In genomic region chr3:115885621-115886020, GRCh38 we compare ENCODE assay signal across 19 cellular contexts.
DNase-seq lines count a peak whose midpoint lies in the region; ATAC-seq, FAIRE-seq and TF ChIP-seq lines count a peak whose summit lies in the region.
"Had no signal": no experiment of that assay in that cellular context is flagged by ENCODE, and none has a peak within 500 bp of the region (broad histone marks: within the 10 kb centered on the region; RNA-seq: fewer than 3 reads in every experiment).

No MANE protein-coding gene starts in this region.

- H3K27ac ChIP-seq in GM23338 (ENCODE audit: low read depth): no peak overlapping the region
- H3K27ac ChIP-seq in H1 (ENCODE audit: low read depth, low read length): no peak overlapping the region
- no peak overlapping the region for H3K27ac ChIP-seq in mesenchymal stem cell (ENCODE audit: low read length, poor library complexity, severe bottlenecking)
- H3K27ac ChIP-seq: right atrium auricular region, transverse colon had no signal

- DNase-seq in GM23338 (ENCODE audit: low spot score) (peak; percentile 73), OCI-M1 (lab: John Stamatoyannopoulos, UW) (peak; percentile 11), H1 (ENCODE audit: low read depth in 1 of 2, low spot score in 2 of 2) (no peak), mesenchymal stem cell (peak; percentile 20), NOMO-1 (lab: John Stamatoyannopoulos, UW; ENCODE audit: unreplicated experiment in 2 of 2) (no peak), globus pallidus (ENCODE audit: low spot score) (no peak), natural killer cell (no peak), middle frontal gyrus (ENCODE audit: extremely low spot score, low spot score) (no peak)
- DNase-seq: activated CD8-positive, alpha-beta memory T cell treated with anti-CD3 and anti-CD28 coated beads, Interleukin-2, amount 50 U/mL, for 48 hours; CD4-positive, CD25-positive, alpha-beta regulatory T cell; NCI-H1105 treated with DMSO at 0.1 percent for 48 hours; stimulated activated CD4-positive, alpha-beta T cell treated with anti-CD3 and anti-CD28 coated beads, Interleukin-4, amount 100 ng/mL, for 1 hour; SW 1271; transverse colon had no signal

- H3K27ac Mint-ChIP-seq in GM23338 (no peak overlapping the region), natural killer cell (no peak overlapping the region)
- H3K27ac Mint-ChIP-seq: activated naive CD4-positive, alpha-beta T cell treated with anti-CD3 and anti-CD28 coated beads, Interleukin-2, amount 50 U/mL, for 24 hours; CD4-positive, CD25-positive, alpha-beta regulatory T cell; natural killer cell treated with Interleukin-12 subunit alpha and Interleukin-12 subunit beta and Interleukin-15 and Interleukin-18, amount 100 ng/mL, for 72 hours had no signal

- H3K4ac ChIP-seq in H1 (replicated peaks; ENCODE audit: insufficient read length, low read depth, low read length): no peak overlapping the region
- H3K4ac ChIP-seq in mesenchymal stem cell (ENCODE audit: low read depth in 1 of 2, low read length in 2 of 2): no peak overlapping the region

- H2AFZ ChIP-seq in GM23338 (no peak overlapping the region), H1 (ENCODE audit: low read length) (no peak overlapping the region), mesenchymal stem cell (ENCODE audit: low read depth, low read length) (no peak overlapping the region)

- intact Hi-C loops in natural killer cell (cut with micrococcal nuclease): no loop called here

- H3K4me1 ChIP-seq in GM23338 (ENCODE audit: insufficient read depth) (no peaks in the 10 kb centered on the region), H1 (replicated peaks in 1 of 4; ENCODE audit: control insufficient read depth in 3 of 4, insufficient read depth in 4 of 4, low read length in 3 of 4) (no peaks in the 10 kb centered on the region), mesenchymal stem cell (ENCODE audit: control insufficient read depth, insufficient read depth, low read depth, low read length) (no peaks in the 10 kb centered on the region)
- H3K4me1 ChIP-seq: right atrium auricular region, transverse colon had no signal

- H3K9me3 Mint-ChIP-seq in GM23338 (no peaks in the 10 kb centered on the region), natural killer cell (peaks cover 0 to 2% of the 10 kb centered on the region in 2 donors)

- H3K9ac ChIP-seq in H1 (replicated peaks in 1 of 4; ENCODE audit: extremely low read depth in 1 of 4, low read depth in 3 of 4, low read length in 3 of 4) (no peak overlapping the region), mesenchymal stem cell (ENCODE audit: low read length) (no peak overlapping the region)

- H2AK5ac ChIP-seq in H1 (ENCODE audit: low read depth, low read length) (no peak overlapping the region), mesenchymal stem cell (ENCODE audit: low read length, severe bottlenecking) (no peak overlapping the region)

- FAIRE-seq in H1 (lab: Jason Lieb, UNC): no peak
- FAIRE-seq: G401.6, GM18507 had no signal

- H3K18ac ChIP-seq in H1 (ENCODE audit: extremely low read depth, low read length) (no peak overlapping the region), mesenchymal stem cell (ENCODE audit: low read depth in 1 of 2, low read length in 2 of 2) (no peak overlapping the region)

- ATAC-seq in GM23338 (peak; percentile 55), natural killer cell (no peak)
- ATAC-seq: natural killer cell treated with Interleukin-12 subunit alpha and Interleukin-12 subunit beta and Interleukin-15 and Interleukin-18, amount 100 ng/mL, for 72 hours had no signal

- H3K9me3 ChIP-seq in H1 (ENCODE audit: insufficient read depth in 2 of 2, low read depth in 1 of 2, low read length in 1 of 2): no peaks in the 10 kb centered on the region
- no peaks in the 10 kb centered on the region for H3K9me3 ChIP-seq in mesenchymal stem cell (ENCODE audit: control insufficient read depth, low read length)
- H3K9me3 ChIP-seq: right atrium auricular region, transverse colon had no signal

- no peak overlapping the region for H4K8ac ChIP-seq in H1 (ENCODE audit: extremely low read depth, insufficient read depth, low read length)
- H4K8ac ChIP-seq in mesenchymal stem cell (ENCODE audit: low read length): no peak overlapping the region

- no peak for TF ChIP-seq CTCF in GM23338 (conservative IDR thresholded peaks at IDR 0.05; ENCODE audit: low read depth in 2 of 2)
- TF ChIP-seq CTCF in H1 (IDR thresholded peaks at IDR 0.05; ENCODE audit: control extremely low read depth in 1 of 3, insufficient read depth in 1 of 3, low read depth in 1 of 3, low read length in 3 of 3): no peak
- TF ChIP-seq CTCF in natural killer cell (IDR thresholded peaks at IDR 0.05): no peak

- H3K4me3 ChIP-seq in GM23338: no peak overlapping the region
- H3K4me3 ChIP-seq in H1 (ENCODE audit: extremely low read depth in 1 of 4, insufficient read depth in 2 of 4, low read depth in 3 of 4, low read length in 4 of 4): no peak overlapping the region
- H3K4me3 ChIP-seq in mesenchymal stem cell (ENCODE audit: insufficient read depth in 1 of 2, low read depth in 1 of 2, low read length in 2 of 2): no peak overlapping the region
- H3K4me3 ChIP-seq: right atrium auricular region, transverse colon had no signal

- no peak overlapping the region for H3K23ac ChIP-seq in H1 (ENCODE audit: insufficient read length)
- no peak overlapping the region for H3K23ac ChIP-seq in mesenchymal stem cell (ENCODE audit: low read length in 2 of 2)

- POLR2A ChIA-PET in H1 (lab: Charles Lee; ENCODE audit: partially characterized antibody): no interaction called here

- H4K5ac ChIP-seq in H1 (ENCODE audit: insufficient read length, low read depth, low read length): no peak overlapping the region

- no peaks in the 10 kb centered on the region for H3F3A ChIP-seq in GM23338 (replicated peaks; ENCODE audit: low read depth)

- no peaks in the 10 kb centered on the region for H3K79me1 ChIP-seq in H1 (ENCODE audit: low read depth, low read length)
- H3K79me1 ChIP-seq in mesenchymal stem cell (replicated peaks; ENCODE audit: low read length, poor library complexity, severe bottlenecking): no peaks in the 10 kb centered on the region

- CTCF ChIA-PET in H1 (lab: Charles Lee; ENCODE audit: partially characterized antibody): interaction anchor here (0.7 to 1.2 kb wide), 3 partner anchors 23 to 71 kb away, joined by 3 to 7 read pairs (median 3); no protein-coding TSS in a partner anchor

- no peak overlapping the region for H2BK15ac ChIP-seq in H1 (ENCODE audit: low read length)
- no peak overlapping the region for H2BK15ac ChIP-seq in mesenchymal stem cell (ENCODE audit: low read depth, poor library complexity, severe bottlenecking)

- H4K91ac ChIP-seq in H1 (replicated peaks; ENCODE audit: insufficient read length, low read length) (no peak overlapping the region), mesenchymal stem cell (ENCODE audit: low read length) (no peak overlapping the region)

- H3K36me3 Mint-ChIP-seq in GM23338 (ENCODE audit: low read depth): no peaks in the 10 kb centered on the region
- no peaks in the 10 kb centered on the region for H3K36me3 Mint-ChIP-seq in natural killer cell
- H3K36me3 Mint-ChIP-seq: activated naive CD4-positive, alpha-beta T cell treated with anti-CD3 and anti-CD28 coated beads, Interleukin-2, amount 50 U/mL, for 24 hours; CD4-positive, CD25-positive, alpha-beta regulatory T cell; natural killer cell treated with Interleukin-12 subunit alpha and Interleukin-12 subunit beta and Interleukin-15 and Interleukin-18, amount 100 ng/mL, for 72 hours had no signal

- H3K79me2 ChIP-seq in GM23338 (replicated peaks; ENCODE audit: insufficient read depth) (no peaks in the 10 kb centered on the region), H1 (ENCODE audit: control insufficient read depth in 1 of 2, insufficient read depth in 2 of 2, low read length in 2 of 2) (no peaks in the 10 kb centered on the region)

- no peak overlapping the region for H3K56ac ChIP-seq in H1 (replicated peaks; ENCODE audit: insufficient read length, low read depth, low read length)

- WGBS in H1 (ENCODE audit: extremely low coverage in 1 of 2, insufficient coverage in 1 of 2, insufficient read length in 1 of 2, insufficient replicate concordance in 2 of 2, low coverage in 1 of 2, low lambda C conversion rate in 2 of 2, missing lambda C conversion rate in 1 of 2), 2 experiments: 91% methylated on average over 2 of the region's 2 CpGs; no CpG with 5 or more reads in 1 of the 2 experiments
- 38% methylated on average over 2 of the region's 2 CpGs for WGBS in mesenchymal stem cell

- TF ChIP-seq POLR2A in H1 (IDR thresholded peaks at IDR 0.05; ENCODE audit: control extremely low read depth in 1 of 2, low read depth in 2 of 2, low read length in 2 of 2): no peak

- H2BK5ac ChIP-seq in H1 (ENCODE audit: low read depth, low read length): no peak overlapping the region
- no peak overlapping the region for H2BK5ac ChIP-seq in mesenchymal stem cell (ENCODE audit: low read depth, low read length, poor library complexity, severe bottlenecking)

- H3K4me1 Mint-ChIP-seq in GM23338 (no peaks in the 10 kb centered on the region), natural killer cell (no peaks in the 10 kb centered on the region)
- H3K4me1 Mint-ChIP-seq: activated naive CD4-positive, alpha-beta T cell treated with anti-CD3 and anti-CD28 coated beads, Interleukin-2, amount 50 U/mL, for 24 hours; CD4-positive, CD25-positive, alpha-beta regulatory T cell had no signal

- H3K4me3 Mint-ChIP-seq in GM23338 (no peak overlapping the region), natural killer cell (no peak overlapping the region)
- H3K4me3 Mint-ChIP-seq: activated naive CD4-positive, alpha-beta T cell treated with anti-CD3 and anti-CD28 coated beads, Interleukin-2, amount 50 U/mL, for 24 hours; CD4-positive, CD25-positive, alpha-beta regulatory T cell; natural killer cell treated with Interleukin-12 subunit alpha and Interleukin-12 subunit beta and Interleukin-15 and Interleukin-18, amount 100 ng/mL, for 72 hours had no signal

- H3K14ac ChIP-seq in H1 (ENCODE audit: insufficient read length) (no peak overlapping the region), mesenchymal stem cell (ENCODE audit: low read length in 2 of 2) (no peak overlapping the region)

- no peaks in the 10 kb centered on the region for H3K23me2 ChIP-seq in H1 (ENCODE audit: low read depth, low read length)

- H2BK120ac ChIP-seq in H1 (replicated peaks; ENCODE audit: low read depth, low read length): no peak overlapping the region
- H2BK120ac ChIP-seq in mesenchymal stem cell (ENCODE audit: low read depth, low read length): no peak overlapping the region

- no peak overlapping the region for H2BK20ac ChIP-seq in H1 (ENCODE audit: low read length)

- H3K4me2 ChIP-seq in GM23338: no peak overlapping the region
- H3K4me2 ChIP-seq in H1 (ENCODE audit: insufficient read depth in 1 of 2, low read depth in 2 of 2, low read length in 2 of 2): no peak overlapping the region
- no peak overlapping the region for H3K4me2 ChIP-seq in mesenchymal stem cell (ENCODE audit: low read length, poor library complexity, severe bottlenecking)

- H3K36me3 ChIP-seq in GM23338 (ENCODE audit: insufficient read depth) (no peaks in the 10 kb centered on the region), H1 (ENCODE audit: control insufficient read depth in 2 of 4, insufficient read depth in 4 of 4, low read length in 3 of 4) (no peaks in the 10 kb centered on the region), mesenchymal stem cell (ENCODE audit: control insufficient read depth in 1 of 2, insufficient read depth in 2 of 2, low read depth in 1 of 2, low read length in 2 of 2) (no peaks in the 10 kb centered on the region)
- H3K36me3 ChIP-seq: right atrium auricular region, transverse colon had no signal

- TF ChIP-seq RAD21 in H1 (IDR thresholded peaks at IDR 0.05 in 1 of 2, conservative IDR thresholded peaks at IDR 0.05 in 1 of 2; ENCODE audit: low read depth in 2 of 2, low read length in 2 of 2): no peak

- no peaks in the 10 kb centered on the region for H3K9me2 ChIP-seq in GM23338 (ENCODE audit: insufficient read depth)

- no peaks in the 10 kb centered on the region for H3K27me3 ChIP-seq in GM23338 (ENCODE audit: insufficient read depth)
- H3K27me3 ChIP-seq in H1 (replicated peaks in 1 of 4; ENCODE audit: control insufficient read depth in 3 of 4, extremely low read depth in 1 of 4, insufficient read depth in 3 of 4, low read length in 3 of 4): no peaks in the 10 kb centered on the region
- H3K27me3 ChIP-seq in mesenchymal stem cell (ENCODE audit: control insufficient read depth in 1 of 2, insufficient read depth in 1 of 2, low read length in 2 of 2): no peaks in the 10 kb centered on the region
- H3K27me3 ChIP-seq: right atrium auricular region, transverse colon had no signal

- no peak overlapping the region for H2BK12ac ChIP-seq in H1 (ENCODE audit: low read depth, low read length)
- H2BK12ac ChIP-seq in mesenchymal stem cell (ENCODE audit: low read length in 2 of 2): no peak overlapping the region

- H4K20me1 ChIP-seq in GM23338 (replicated peaks; ENCODE audit: insufficient read depth): no peaks in the 10 kb centered on the region; the same call in 1 of the 2 replicates
- no peaks in the 10 kb centered on the region for H4K20me1 ChIP-seq in H1 (replicated peaks in 1 of 2; ENCODE audit: control insufficient read depth in 1 of 2, insufficient read depth in 2 of 2, low read length in 2 of 2)

- no peak for TF ChIP-seq EP300 in H1 (IDR thresholded peaks at IDR 0.05; ENCODE audit: borderline replicate concordance in 1 of 2, low read depth in 2 of 2, low read length in 2 of 2)

- H3K27me3 Mint-ChIP-seq in GM23338 (ENCODE audit: insufficient read depth, low read depth, poor library complexity): no peaks in the 10 kb centered on the region
- no peaks in the 10 kb centered on the region for H3K27me3 Mint-ChIP-seq in natural killer cell (ENCODE audit: low read depth in 2 of 2)
- H3K27me3 Mint-ChIP-seq: CD4-positive, CD25-positive, alpha-beta regulatory T cell had no signal

Comparison
In these comparisons a context has a peak if more than half of its experiments do, and no peak if none do; other contexts are left out.
1. DNase-seq: peak in GM23338 (single experiment), OCI-M1 (single experiment) and mesenchymal stem cell (single experiment); none in H1 (0 of 2), NOMO-1 (0 of 2), globus pallidus (single experiment), natural killer cell (single experiment) and middle frontal gyrus (single experiment).